ENCODE assay signal across 12 cellular contexts in the genomic region with DNA sequence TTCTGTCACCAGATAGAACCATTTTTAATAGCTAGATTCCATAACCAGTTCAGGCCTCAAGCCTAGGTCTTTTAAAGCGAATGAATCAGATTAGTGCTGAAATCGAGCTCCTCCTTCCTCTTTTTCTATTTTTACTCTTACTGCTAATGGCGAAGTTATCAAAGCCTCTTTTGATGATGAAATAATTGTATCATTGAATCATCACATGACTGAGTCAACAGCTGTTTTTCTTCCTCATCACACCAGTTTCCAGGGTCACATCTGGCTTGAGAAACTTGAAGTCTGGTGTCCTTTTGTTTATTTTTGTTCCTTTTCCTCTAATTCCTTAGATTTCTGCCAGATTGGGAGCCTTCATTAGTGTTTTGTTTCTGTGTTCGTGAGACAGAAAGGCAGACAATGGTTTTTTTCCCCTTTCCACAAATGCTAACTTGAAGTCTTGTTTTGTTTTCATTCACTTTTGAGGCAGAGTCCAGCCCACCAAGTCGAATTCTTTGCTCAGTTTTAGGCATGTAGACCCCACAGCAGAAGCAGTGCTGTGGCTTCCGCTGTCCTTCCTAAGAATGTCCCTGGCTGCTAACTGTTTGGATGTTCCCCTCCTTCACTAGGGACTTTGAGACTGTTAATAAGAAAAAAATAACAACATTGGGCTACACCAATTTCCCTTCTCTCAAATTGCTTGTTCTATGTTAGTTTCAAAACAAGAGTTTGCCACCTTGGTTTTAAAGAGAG. TPM values are rescaled to one million over a fixed set of nuclear protein-coding genes. Genes with fewer than 3 reads are reported as not detected.
DNase-seq lines count a peak whose midpoint lies in the region; ATAC-seq and TF ChIP-seq lines count a peak whose summit lies in the region.
"Had no signal": no experiment of that assay in that cellular context is flagged by ENCODE, and none has a peak within 500 bp of the region (broad histone marks: within the 10 kb centered on the region; RNA-seq: fewer than 3 reads in every experiment).

No MANE protein-coding gene starts in this region.

- H3K27me3 Mint-ChIP-seq in activated naive CD4-positive, alpha-beta T cell treated with anti-CD3 and anti-CD28 coated beads for 36 hours (ENCODE audit: low read depth) = peaks cover 3% of the 10 kb centered on the region

- CTCF ChIA-PET in activated naive CD4-positive, alpha-beta T cell treated with anti-CD3 and anti-CD28 coated beads for 36 hours (lab: Charles Lee) = interaction anchor here (0.7 to 0.9 kb wide), 2 partner anchors 46 to 136 kb away, joined by 3 read pairs; no protein-coding TSS in a partner anchor

- TF ChIP-seq CTCF in fibroblast of the aortic adventitia (IDR thresholded peaks at IDR 0.05; ENCODE audit: insufficient read depth, low read length) = no peak

- no peaks in the 10 kb centered on the region for H3K36me3 ChIP-seq in BLaER1

- ATAC-seq in HG03159 (IDR thresholded peaks at IDR 0.05; ENCODE audit: unreplicated experiment) = no peak

- no peak overlapping the region for H3K9ac ChIP-seq in BLaER1

- H3K27me3 ChIP-seq in BLaER1 = no peaks in the 10 kb centered on the region

- H3K9me3 ChIP-seq in BLaER1 = no peaks in the 10 kb centered on the region

- intact Hi-C loops in activated naive CD4-positive, alpha-beta T cell treated with anti-CD3 and anti-CD28 coated beads for 36 hours (cut with micrococcal nuclease) = no loop called here

- H3K36me3 Mint-ChIP-seq in activated naive CD4-positive, alpha-beta T cell treated with anti-CD3 and anti-CD28 coated beads for 36 hours (ENCODE audit: low read depth) = no peaks in the 10 kb centered on the region
- H3K36me3 Mint-ChIP-seq: activated naive CD8-positive, alpha-beta T cell had no signal

- H3K4me3 ChIP-seq in BLaER1 (no peak overlapping the region), fibroblast of the aortic adventitia (ENCODE audit: low read depth, low read length) (no peak overlapping the region)

- no peaks in the 10 kb centered on the region for H3K9me3 Mint-ChIP-seq in activated naive CD4-positive, alpha-beta T cell treated with anti-CD3 and anti-CD28 coated beads for 36 hours

- peaks cover 11% of the 10 kb centered on the region; the same call in 1 of the 2 replicates for H3K4me1 ChIP-seq in BLaER1

- H3K4me1 Mint-ChIP-seq in activated naive CD4-positive, alpha-beta T cell treated with anti-CD3 and anti-CD28 coated beads for 36 hours (ENCODE audit: low read depth) = no peaks in the 10 kb centered on the region

- peak overlapping the region; percentile 19; the same call in 1 of the 2 replicates for H3K4me2 ChIP-seq in BLaER1

- no peak overlapping the region for H3K27ac Mint-ChIP-seq in activated naive CD4-positive, alpha-beta T cell treated with anti-CD3 and anti-CD28 coated beads for 36 hours
- H3K27ac Mint-ChIP-seq: activated naive CD8-positive, alpha-beta T cell had no signal

- H3K27ac ChIP-seq in BLaER1 = no peak overlapping the region

- DNase-seq in SKM-1 treated with dmso at 0.1 percent for 144 hours (lab: John Stamatoyannopoulos, UW; ENCODE audit: unreplicated experiment) (peak; percentile 97), fibroblast of the aortic adventitia (ENCODE audit: low read depth) (peak; percentile 95), pons (ENCODE audit: low spot score) (peak; percentile 88)
- DNase-seq in activated CD4-positive, alpha-beta T cell treated with anti-CD3 and anti-CD28 coated beads for 4 hours = no peak
- DNase-seq in activated naive CD4-positive, alpha-beta T cell (lab: John Stamatoyannopoulos, UW) = no peak
- no peak for DNase-seq in activated naive CD4-positive, alpha-beta T cell treated with anti-CD3 and anti-CD28 coated beads for 36 hours
- DNase-seq: DND-41; NCI-H82; stimulated activated CD4-positive, alpha-beta T cell treated with anti-CD3 and anti-CD28 coated beads, Interleukin-12 subunit alpha, Interleukin-12 subunit beta, amount 100 ng/mL, for 4 hours had no signal

- H4K20me1 ChIP-seq in BLaER1 = no peaks in the 10 kb centered on the region

- H3K4me3 Mint-ChIP-seq in activated naive CD4-positive, alpha-beta T cell treated with anti-CD3 and anti-CD28 coated beads for 36 hours = no peak overlapping the region
- H3K4me3 Mint-ChIP-seq: activated naive CD8-positive, alpha-beta T cell had no signal

RNA-seq across cellular contexts. Expression of gene FMOD, which starts 51.9 kb away (rescaled TPM):
- 6.6 and 9.1 TPM in 2 replicates for total RNA-seq in fibroblast of the aortic adventitia (ENCODE audit: low replicate concordance)
- total RNA-seq in activated naive CD4-positive, alpha-beta T cell treated with anti-CD3 and anti-CD28 coated beads for 36 hours = 1 to 10 TPM; 5.3 to 5.8 TPM

Comparison
In these comparisons a context has a peak if more than half of its experiments do, and no peak if none do; other contexts are left out.
1. DNase-seq: peak in SKM-1 treated with dmso at 0.1 percent for 144 hours (single experiment), fibroblast of the aortic adventitia (single experiment) and pons (single experiment); none in activated CD4-positive, alpha-beta T cell treated with anti-CD3 and anti-CD28 coated beads for 4 hours (0 of 2), activated naive CD4-positive, alpha-beta T cell (0 of 4) and activated naive CD4-positive, alpha-beta T cell treated with anti-CD3 and anti-CD28 coated beads for 36 hours (single experiment).